ENCODE assay signal across 8 cellular contexts in genomic region chr9:75238311-75238976, GRCh38.
DNase-seq lines count a peak whose midpoint lies in the region; ATAC-seq and TF ChIP-seq lines count a peak whose summit lies in the region.

No MANE protein-coding gene starts in this region.

- ATAC-seq in CD4-positive, alpha-beta T cell (ENCODE audit: poor library complexity): peak; percentile 96
- ATAC-seq in GM18505 (IDR thresholded peaks at IDR 0.05; ENCODE audit: unreplicated experiment) (peak; percentile 93), HG02798 (IDR thresholded peaks at IDR 0.05; ENCODE audit: poor library complexity, unreplicated experiment) (peak; percentile 91)

- H3K4me1 Mint-ChIP-seq in CD4-positive, alpha-beta T cell (ENCODE audit: low read depth): no peaks in the 10 kb centered on the region
- no peaks in the 10 kb centered on the region for H3K4me1 Mint-ChIP-seq in neural crest cell

- DNase-seq in CD4-positive, alpha-beta T cell: peak in 8 of 10 experiments; percentile 6 to 38 (median 19)
- DNase-seq in NB4 (ENCODE audit: low read depth): peak; percentile 49
- peak; percentile 67 for DNase-seq in WERI-Rb-1
- peak; percentile 16 for DNase-seq in epithelial cell of proximal tubule (ENCODE audit: low read depth)
- peak; percentile 48 for DNase-seq in neural crest cell (ENCODE audit: low read depth, low spot score)
- no peak for DNase-seq in NCI-H1436 (lab: John Stamatoyannopoulos, UW)

- no peaks in the 10 kb centered on the region for H3K27me3 Mint-ChIP-seq in CD4-positive, alpha-beta T cell
- H3K27me3 Mint-ChIP-seq in neural crest cell (ENCODE audit: low read depth): no peaks in the 10 kb centered on the region

- TF ChIP-seq CTCF in CD4-positive, alpha-beta T cell (IDR thresholded peaks at IDR 0.05): peak; percentile 73
- TF ChIP-seq CTCF in NB4 (IDR thresholded peaks at IDR 0.05; ENCODE audit: low read depth, low read length) (peak; percentile 26), WERI-Rb-1 (IDR thresholded peaks at IDR 0.05; ENCODE audit: low read depth, low read length) (peak; percentile 70), epithelial cell of proximal tubule (conservative IDR thresholded peaks at IDR 0.05; ENCODE audit: low read depth, low read length) (peak; percentile 74), neural crest cell (conservative IDR thresholded peaks at IDR 0.05) (peak; percentile 75)

- no peaks in the 10 kb centered on the region for H3K36me3 ChIP-seq in WERI-Rb-1

- TF ChIP-seq POLR2A in GM18505 (IDR thresholded peaks at IDR 0.05; ENCODE audit: borderline replicate concordance, extremely low read depth, insufficient read depth, insufficient read length) (no peak), NB4 (IDR thresholded peaks at IDR 0.05; ENCODE audit: extremely low read depth, insufficient read length) (no peak)

- H3K27ac ChIP-seq in CD4-positive, alpha-beta T cell (ENCODE audit: low read depth, low read length): no peak overlapping the region
- H3K27ac ChIP-seq in WERI-Rb-1: no peak overlapping the region

- no peaks in the 10 kb centered on the region for H3K36me3 Mint-ChIP-seq in CD4-positive, alpha-beta T cell (ENCODE audit: low read depth)
- no peaks in the 10 kb centered on the region for H3K36me3 Mint-ChIP-seq in neural crest cell (ENCODE audit: low read depth)

- CTCF ChIA-PET in CD4-positive, alpha-beta T cell (lab: Charles Lee): interaction anchor here (0.6 to 1.7 kb wide), 3 partner anchors 9 to 464 kb away, joined by 3 read pairs; no protein-coding TSS in a partner anchor

- no peaks in the 10 kb centered on the region for H3K27me3 ChIP-seq in CD4-positive, alpha-beta T cell (ENCODE audit: control insufficient read depth, insufficient read depth, low read length)
- no peaks in the 10 kb centered on the region for H3K27me3 ChIP-seq in WERI-Rb-1 (ENCODE audit: insufficient read depth, low read depth, severe bottlenecking)

- peaks cover 10% of the 10 kb centered on the region for H3K9me3 ChIP-seq in CD4-positive, alpha-beta T cell (ENCODE audit: control insufficient read depth, low read length)
- peaks cover 6% of the 10 kb centered on the region for H3K9me3 ChIP-seq in WERI-Rb-1 (ENCODE audit: severe bottlenecking)

- H3K27ac Mint-ChIP-seq in CD4-positive, alpha-beta T cell: no peak overlapping the region
- no peak overlapping the region for H3K27ac Mint-ChIP-seq in neural crest cell (ENCODE audit: unreplicated experiment)

- no peak overlapping the region for H3K4me3 ChIP-seq in NB4 (ENCODE audit: low read depth, low read length)
- H3K4me3 ChIP-seq in WERI-Rb-1 (ENCODE audit: low read depth, low read length): no peak overlapping the region
- no peak overlapping the region for H3K4me3 ChIP-seq in epithelial cell of proximal tubule (ENCODE audit: low read depth, low read length)

- H3K9me3 Mint-ChIP-seq in CD4-positive, alpha-beta T cell: no peaks in the 10 kb centered on the region
- peaks cover 6% of the 10 kb centered on the region for H3K9me3 Mint-ChIP-seq in neural crest cell

- POLR2A ChIA-PET in CD4-positive, alpha-beta T cell (lab: Charles Lee): interaction anchor here (1.0 kb wide), 1 partner anchor 12 kb away, joined by 3 read pairs; no protein-coding TSS in a partner anchor

- intact Hi-C loops in CD4-positive, alpha-beta T cell (cut with DNase I, micrococcal nuclease): loop anchor here (1.0 to 5.0 kb wide), 4 partner anchors 37 to 464 kb away; no protein-coding TSS in a partner anchor

- H3K4me3 Mint-ChIP-seq in CD4-positive, alpha-beta T cell: no peak overlapping the region
- no peak overlapping the region for H3K4me3 Mint-ChIP-seq in neural crest cell
